Comparison of ENCODE assay signal across 1 cellular context in genomic region chr9:98172604-98173003, GRCh38.
TF ChIP-seq lines count a peak whose summit lies in the region.

No MANE protein-coding gene starts in this region.

TF ChIP-seq in H1, 55 proteins besides CTCF, POLR2A, EP300 and RAD21:
- TF ChIP-seq JUND (IDR thresholded peaks at IDR 0.05; ENCODE audit: low read length) (no peak), ASH2L (IDR thresholded peaks at IDR 0.05; ENCODE audit: low read length) (no peak), BCL11A (IDR thresholded peaks at IDR 0.05; ENCODE audit: low read depth in 2 of 2, low read length in 2 of 2) (no peak), TAF1 (IDR thresholded peaks at IDR 0.05; ENCODE audit: low read depth, low read length) (no peak), CBX5 (IDR thresholded peaks at IDR 0.05; ENCODE audit: low read depth, low read length) (no peak), CHD2 (IDR thresholded peaks at IDR 0.05; ENCODE audit: low read length) (no peak), MAFK (IDR thresholded peaks at IDR 0.05; ENCODE audit: low read depth, low read length) (no peak)
TF ChIP-seq in H1: peak in this region for 0.
